Comparison of ENCODE assay signal across 8 cellular contexts in the genomic region with DNA sequence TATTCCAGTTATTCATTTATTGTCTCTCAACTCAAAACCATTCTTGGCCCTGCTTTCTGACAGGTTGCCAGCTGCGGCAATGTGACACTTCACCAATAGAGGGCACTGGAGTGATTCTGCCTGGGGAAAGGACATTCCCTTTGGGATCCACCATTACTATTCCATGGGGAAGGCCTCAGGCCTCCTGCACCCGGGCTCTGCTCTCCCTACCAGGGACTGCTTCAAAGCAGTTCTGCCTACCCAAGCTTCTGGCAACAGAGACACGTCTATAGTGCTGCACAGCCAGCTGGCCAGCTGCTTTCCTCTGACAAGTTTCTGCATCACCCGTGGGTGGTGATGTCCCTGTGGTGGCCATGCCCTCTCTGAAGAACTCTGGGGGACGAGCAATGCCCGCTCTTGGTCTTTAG.
DNase-seq lines count a peak whose midpoint lies in the region; ATAC-seq and TF ChIP-seq lines count a peak whose summit lies in the region.

No MANE protein-coding gene starts in this region.

- ATAC-seq in stimulated activated effector memory CD8-positive, alpha-beta T cell treated with anti-CD3 and anti-CD28 coated beads, Interleukin-12 subunit alpha, Interleukin-12 subunit beta, amount 100 ng/mL, for 72 hours, result peak; percentile 36
- no peak for ATAC-seq in HG02981 (IDR thresholded peaks at IDR 0.05; ENCODE audit: unreplicated experiment)

- peaks cover 15% of the 10 kb centered on the region for H3K36me3 Mint-ChIP-seq in T-helper 2 cell treated with Interferon-gamma antibody and Interleukin-4, amounts not matched to agents 5 μg/mL and 100 μg/mL, for 36 hours (ENCODE audit: low read depth)
- H3K36me3 Mint-ChIP-seq in stimulated activated effector memory CD8-positive, alpha-beta T cell treated with anti-CD3 and anti-CD28 coated beads, Interleukin-12 subunit alpha, Interleukin-12 subunit beta, amount 100 ng/mL, for 72 hours, result no peaks in the 10 kb centered on the region

- H3K4me1 Mint-ChIP-seq in T-helper 2 cell treated with Interferon-gamma antibody and Interleukin-4, amounts not matched to agents 5 μg/mL and 100 μg/mL, for 36 hours (ENCODE audit: low read depth), result peaks cover 32% of the 10 kb centered on the region
- H3K4me1 Mint-ChIP-seq in stimulated activated effector memory CD8-positive, alpha-beta T cell treated with anti-CD3 and anti-CD28 coated beads, Interleukin-12 subunit alpha, Interleukin-12 subunit beta, amount 100 ng/mL, for 72 hours, result peaks cover 23% of the 10 kb centered on the region

- H3K27ac Mint-ChIP-seq in T-helper 2 cell treated with Interferon-gamma antibody and Interleukin-4, amounts not matched to agents 5 μg/mL and 100 μg/mL, for 36 hours, result no peak overlapping the region
- H3K27ac Mint-ChIP-seq in stimulated activated effector memory CD8-positive, alpha-beta T cell treated with anti-CD3 and anti-CD28 coated beads, Interleukin-12 subunit alpha, Interleukin-12 subunit beta, amount 100 ng/mL, for 72 hours, result no peak overlapping the region

- no peak overlapping the region for H3K4me3 Mint-ChIP-seq in T-helper 2 cell treated with Interferon-gamma antibody and Interleukin-4, amounts not matched to agents 5 μg/mL and 100 μg/mL, for 36 hours
- H3K4me3 Mint-ChIP-seq in stimulated activated effector memory CD8-positive, alpha-beta T cell treated with anti-CD3 and anti-CD28 coated beads, Interleukin-12 subunit alpha, Interleukin-12 subunit beta, amount 100 ng/mL, for 72 hours, result no peak overlapping the region

- 54 to 57% methylated on average over 6 of the region's 6 CpGs for WGBS in lower leg skin, 2 donors

- DNase-seq in DMS114 treated with DMSO at 0.1 percent for 48 hours (lab: John Stamatoyannopoulos, UW; ENCODE audit: unreplicated experiment), result peak; percentile 4
- peak; percentile 81 for DNase-seq in HuH-7 (ENCODE audit: low spot score)
- peak; percentile 7 for DNase-seq in T-helper 2 cell treated with Interferon-gamma antibody and Interleukin-4, amounts not matched to agents 5 μg/mL and 100 μg/mL, for 36 hours (ENCODE audit: low spot score)
- DNase-seq in cerebellar cortex (ENCODE audit: low spot score), result peak; percentile 17
- peak; percentile 48 to 88 for DNase-seq in lower leg skin (ENCODE audit: low spot score in 2 of 2)
- DNase-seq in stimulated activated effector memory CD8-positive, alpha-beta T cell treated with anti-CD3 and anti-CD28 coated beads, Interleukin-12 subunit alpha, Interleukin-12 subunit beta, amount 100 ng/mL, for 72 hours (ENCODE audit: low spot score in 2 of 2), result peak; percentile 9 to 62
- no peak for DNase-seq in NCI-H226

- TF ChIP-seq POLR2A in lower leg skin (IDR thresholded peaks at IDR 0.05), result no peak

- intact Hi-C loops in lower leg skin (cut with DNase I; ENCODE audit: low total_unique reads), result no loop called here

- no peaks in the 10 kb centered on the region for H3K9me3 Mint-ChIP-seq in T-helper 2 cell treated with Interferon-gamma antibody and Interleukin-4, amounts not matched to agents 5 μg/mL and 100 μg/mL, for 36 hours
- no peaks in the 10 kb centered on the region for H3K9me3 Mint-ChIP-seq in stimulated activated effector memory CD8-positive, alpha-beta T cell treated with anti-CD3 and anti-CD28 coated beads, Interleukin-12 subunit alpha, Interleukin-12 subunit beta, amount 100 ng/mL, for 72 hours

- no peak overlapping the region for H3K4me3 ChIP-seq in lower leg skin (ENCODE audit: low read depth, poor library complexity, severe bottlenecking)

- no peak for TF ChIP-seq CTCF in lower leg skin (IDR thresholded peaks at IDR 0.05)

- no peaks in the 10 kb centered on the region for H3K27me3 Mint-ChIP-seq in T-helper 2 cell treated with Interferon-gamma antibody and Interleukin-4, amounts not matched to agents 5 μg/mL and 100 μg/mL, for 36 hours (ENCODE audit: low read depth)
